8 cellular contexts compared by ENCODE assay signal in genomic region chr19:57558525-57558924, GRCh38. TPM values are rescaled to one million over a fixed set of nuclear protein-coding genes. Genes with fewer than 3 reads are reported as not detected.
DNase-seq lines count a peak whose midpoint lies in the region; ATAC-seq and TF ChIP-seq lines count a peak whose summit lies in the region.

No MANE protein-coding gene starts in this region.

- H3K9me3 Mint-ChIP-seq in activated T-cell treated with anti-CD3 and anti-CD28 coated beads, Interleukin-2, amount 50 U/mL, for 4 hours = peaks cover 25% of the 10 kb centered on the region
- H3K9me3 Mint-ChIP-seq in activated T-helper 2 cell treated with anti-CD3 and anti-CD28 coated beads, Interferon-gamma antibody, Interleukin-2, Interleukin-4, amounts not matched to agents 10 μg/mL and 5 μg/mL and 100 μg/mL, durations not matched to agents 14 hours and 24 hours and 36 hours = peaks cover 61% of the 10 kb centered on the region
- H3K9me3 Mint-ChIP-seq in immature natural killer cell = peaks cover 13 to 48% (median 34%) of the 10 kb centered on the region in 6 donors
- H3K9me3 Mint-ChIP-seq in type B pancreatic cell = peaks cover 31% of the 10 kb centered on the region

- peaks cover 3% of the 10 kb centered on the region for H3K27me3 Mint-ChIP-seq in activated T-cell treated with anti-CD3 and anti-CD28 coated beads, Interleukin-2, amount 50 U/mL, for 4 hours (ENCODE audit: low read depth)
- H3K27me3 Mint-ChIP-seq in activated T-helper 2 cell treated with anti-CD3 and anti-CD28 coated beads, Interferon-gamma antibody, Interleukin-2, Interleukin-4, amounts not matched to agents 10 μg/mL and 5 μg/mL and 100 μg/mL, durations not matched to agents 14 hours and 24 hours and 36 hours (ENCODE audit: low read depth) = no peaks in the 10 kb centered on the region
- H3K27me3 Mint-ChIP-seq in immature natural killer cell (ENCODE audit: low read depth in 3 of 3) = peaks cover 0 to 12% (median 7%) of the 10 kb centered on the region in 3 donors
- H3K27me3 Mint-ChIP-seq in type B pancreatic cell = no peaks in the 10 kb centered on the region

- in situ Hi-C loops in ACHN (cut with HindIII; ENCODE audit: low pct_ligation_motif_present, low pct_unique_long_range_greater_than_20kb, low sequenced_read_pairs) = no loop called here

- no peak for ATAC-seq in activated T-cell treated with anti-CD3 and anti-CD28 coated beads, Interleukin-2, amount 50 U/mL, for 4 hours
- no peak for ATAC-seq in GM21423 (IDR thresholded peaks at IDR 0.05; ENCODE audit: unreplicated experiment)

- DNase-seq in activated T-cell treated with anti-CD3 and anti-CD28 coated beads, Interleukin-2, amount 50 U/mL, for 4 hours = no peak
- DNase-seq in activated T-cell treated with anti-CD3 and anti-CD28 coated beads, Interleukin-2, amount 50 U/mL, for 48 hours = no peak
- DNase-seq in activated T-helper 2 cell treated with anti-CD3 and anti-CD28 coated beads, Interferon-gamma antibody, Interleukin-2, Interleukin-4, amounts not matched to agents 10 μg/mL and 5 μg/mL and 100 μg/mL, durations not matched to agents 14 hours and 24 hours and 36 hours (ENCODE audit: low spot score) = no peak
- DNase-seq in immature natural killer cell (no peak), type B pancreatic cell (ENCODE audit: extremely low spot score, unreplicated experiment) (no peak), NCI-H345 treated with DMSO at 0.1 percent for 48 hours (lab: John Stamatoyannopoulos, UW; ENCODE audit: unreplicated experiment) (no peak), ACHN (no peak)

- TF ChIP-seq CTCF in type B pancreatic cell (conservative IDR thresholded peaks at IDR 0.05) = no peak

- peak overlapping the region; percentile 76 for H3K27ac Mint-ChIP-seq in activated T-helper 2 cell treated with anti-CD3 and anti-CD28 coated beads, Interferon-gamma antibody, Interleukin-2, Interleukin-4, amounts not matched to agents 10 μg/mL and 5 μg/mL and 100 μg/mL, durations not matched to agents 14 hours and 24 hours and 36 hours
- H3K27ac Mint-ChIP-seq in immature natural killer cell = peak overlapping the region; percentile 84 to 92 (median 88)
- peak overlapping the region; percentile 85 for H3K27ac Mint-ChIP-seq in type B pancreatic cell

- peaks cover 33% of the 10 kb centered on the region for H3K4me1 Mint-ChIP-seq in activated T-cell treated with anti-CD3 and anti-CD28 coated beads, Interleukin-2, amount 50 U/mL, for 4 hours (ENCODE audit: low read depth)
- H3K4me1 Mint-ChIP-seq in activated T-helper 2 cell treated with anti-CD3 and anti-CD28 coated beads, Interferon-gamma antibody, Interleukin-2, Interleukin-4, amounts not matched to agents 10 μg/mL and 5 μg/mL and 100 μg/mL, durations not matched to agents 14 hours and 24 hours and 36 hours (ENCODE audit: low read depth) = peaks cover 18% of the 10 kb centered on the region
- H3K4me1 Mint-ChIP-seq in immature natural killer cell (peaks cover 34 to 41% of the 10 kb centered on the region in 2 donors), type B pancreatic cell (ENCODE audit: unreplicated experiment) (peaks cover 21% of the 10 kb centered on the region)

- intact Hi-C loops in activated T-helper 2 cell treated with anti-CD3 and anti-CD28 coated beads, Interferon-gamma antibody, Interleukin-2, Interleukin-4, amounts not matched to agents 10 μg/mL and 5 μg/mL and 100 μg/mL, durations not matched to agents 14 hours and 24 hours and 36 hours (cut with micrococcal nuclease) = no loop called here

- peaks cover 41% of the 10 kb centered on the region for H3K36me3 Mint-ChIP-seq in activated T-cell treated with anti-CD3 and anti-CD28 coated beads, Interleukin-2, amount 50 U/mL, for 4 hours (ENCODE audit: insufficient read depth)
- peaks cover 48% of the 10 kb centered on the region for H3K36me3 Mint-ChIP-seq in activated T-helper 2 cell treated with anti-CD3 and anti-CD28 coated beads, Interferon-gamma antibody, Interleukin-2, Interleukin-4, amounts not matched to agents 10 μg/mL and 5 μg/mL and 100 μg/mL, durations not matched to agents 14 hours and 24 hours and 36 hours (ENCODE audit: low read depth)
- H3K36me3 Mint-ChIP-seq in immature natural killer cell (peaks cover 39 to 48% (median 40%) of the 10 kb centered on the region in 3 donors), type B pancreatic cell (peaks cover 44% of the 10 kb centered on the region)

- peak overlapping the region; percentile 93 for H3K4me3 Mint-ChIP-seq in activated T-cell treated with anti-CD3 and anti-CD28 coated beads, Interleukin-2, amount 50 U/mL, for 4 hours
- H3K4me3 Mint-ChIP-seq in activated T-helper 2 cell treated with anti-CD3 and anti-CD28 coated beads, Interferon-gamma antibody, Interleukin-2, Interleukin-4, amounts not matched to agents 10 μg/mL and 5 μg/mL and 100 μg/mL, durations not matched to agents 14 hours and 24 hours and 36 hours (ENCODE audit: low read depth) = peak overlapping the region; percentile 88
- peak overlapping the region; percentile 94 to 98 (median 97) for H3K4me3 Mint-ChIP-seq in immature natural killer cell
- peak overlapping the region; percentile 99 for H3K4me3 Mint-ChIP-seq in type B pancreatic cell

RNA-seq across cellular contexts. Expression of gene ZNF550, which starts 1.1 kb away (rescaled TPM):
- total RNA-seq in activated T-cell treated with anti-CD3 and anti-CD28 coated beads, Interleukin-2, amount 50 U/mL, for 4 hours = 10 to 100 TPM in 1 of 3 donors, 1 to 10 TPM in 2; 8.3 to 10.9 (median 8.7) TPM
- 6.9 and 7.7 TPM in 2 replicates for total RNA-seq in activated T-helper 2 cell treated with anti-CD3 and anti-CD28 coated beads, Interferon-gamma antibody, Interleukin-2, Interleukin-4, amounts not matched to agents 10 μg/mL and 5 μg/mL and 100 μg/mL, durations not matched to agents 14 hours and 24 hours and 36 hours
- polyA plus RNA-seq in immature natural killer cell = 1 to 10 TPM; 1.5 to 7.9 (median 5.3) TPM
- total RNA-seq in type B pancreatic cell (ENCODE audit: low replicate concordance) = 15.9 and 18.7 TPM in 2 replicates

RNA-seq across cellular contexts. Expression of gene ZNF416, which starts 20.2 kb away (rescaled TPM):
- total RNA-seq in activated T-cell treated with anti-CD3 and anti-CD28 coated beads, Interleukin-2, amount 50 U/mL, for 4 hours = 1 to 10 TPM; 2.8 to 2.9 (median 2.8) TPM
- 2.9 and 3.5 TPM in 2 replicates for total RNA-seq in activated T-helper 2 cell treated with anti-CD3 and anti-CD28 coated beads, Interferon-gamma antibody, Interleukin-2, Interleukin-4, amounts not matched to agents 10 μg/mL and 5 μg/mL and 100 μg/mL, durations not matched to agents 14 hours and 24 hours and 36 hours
- polyA plus RNA-seq in immature natural killer cell = 1 to 10 TPM; 3.2 to 6.2 (median 4.1) TPM
- 9.1 and 10.3 TPM in 2 replicates for total RNA-seq in type B pancreatic cell (ENCODE audit: low replicate concordance)

RNA-seq across cellular contexts. Expression of gene ZIK1, which starts 25.4 kb away (rescaled TPM):
- 1 to 10 TPM; 3.7 to 5.6 (median 5.1) TPM for total RNA-seq in activated T-cell treated with anti-CD3 and anti-CD28 coated beads, Interleukin-2, amount 50 U/mL, for 4 hours
- 2.4 and 2.8 TPM in 2 replicates for total RNA-seq in activated T-helper 2 cell treated with anti-CD3 and anti-CD28 coated beads, Interferon-gamma antibody, Interleukin-2, Interleukin-4, amounts not matched to agents 10 μg/mL and 5 μg/mL and 100 μg/mL, durations not matched to agents 14 hours and 24 hours and 36 hours
- 1 to 10 TPM; 4.0 to 8.9 (median 5.5) TPM for polyA plus RNA-seq in immature natural killer cell
- total RNA-seq in type B pancreatic cell (ENCODE audit: low replicate concordance) = 11.5 and 17.6 TPM in 2 replicates

RNA-seq across cellular contexts. Expression of gene ZNF549, which starts 31.4 kb away (rescaled TPM):
- total RNA-seq in activated T-cell treated with anti-CD3 and anti-CD28 coated beads, Interleukin-2, amount 50 U/mL, for 4 hours = 1 to 10 TPM; 3.2 to 4.1 (median 3.8) TPM
- total RNA-seq in activated T-helper 2 cell treated with anti-CD3 and anti-CD28 coated beads, Interferon-gamma antibody, Interleukin-2, Interleukin-4, amounts not matched to agents 10 μg/mL and 5 μg/mL and 100 μg/mL, durations not matched to agents 14 hours and 24 hours and 36 hours = 3.5 and 4.1 TPM in 2 replicates
- polyA plus RNA-seq in immature natural killer cell = 1 to 10 TPM; 3.1 to 7.1 (median 6.9) TPM
- 8.5 and 9.2 TPM in 2 replicates for total RNA-seq in type B pancreatic cell (ENCODE audit: low replicate concordance)

RNA-seq across cellular contexts. Expression of gene ZNF530, which starts 41.2 kb away (rescaled TPM):
- total RNA-seq in activated T-cell treated with anti-CD3 and anti-CD28 coated beads, Interleukin-2, amount 50 U/mL, for 4 hours = 1 to 10 TPM; 4.7 to 7.7 (median 4.9) TPM
- total RNA-seq in activated T-helper 2 cell treated with anti-CD3 and anti-CD28 coated beads, Interferon-gamma antibody, Interleukin-2, Interleukin-4, amounts not matched to agents 10 μg/mL and 5 μg/mL and 100 μg/mL, durations not matched to agents 14 hours and 24 hours and 36 hours = 4.1 and 5.2 TPM in 2 replicates
- 1 to 10 TPM; 2.9 to 8.0 (median 5.2) TPM for polyA plus RNA-seq in immature natural killer cell
- 4.8 and 4.9 TPM in 2 replicates for total RNA-seq in type B pancreatic cell (ENCODE audit: low replicate concordance)
